In the genomic region with DNA sequence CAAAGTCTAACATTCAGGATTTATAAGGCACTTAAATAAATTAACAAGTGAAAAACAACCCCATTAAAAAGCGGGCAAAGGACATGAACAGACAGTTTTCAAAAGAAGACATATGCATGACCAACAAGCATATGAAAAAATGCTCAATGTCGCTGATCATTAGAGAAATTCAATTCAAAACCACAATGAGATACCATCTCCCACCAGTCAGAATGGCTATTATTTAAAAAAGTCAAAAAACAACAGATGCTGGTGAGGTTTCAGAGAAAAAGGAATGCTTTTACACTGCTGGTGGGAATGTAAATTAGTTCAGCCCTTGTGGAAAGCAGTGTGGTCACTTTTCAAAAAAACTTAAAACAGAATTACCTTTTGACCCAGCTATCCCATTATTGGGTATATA, we compare ENCODE assay signal across 22 cellular contexts.
A peak's percentile ranks its signal among the peaks of the same experiment; 100 is the strongest.
DNase-seq lines count a peak whose midpoint lies in the region; ATAC-seq, FAIRE-seq and TF ChIP-seq lines count a peak whose summit lies in the region.
"Had no signal": no experiment of that assay in that cellular context is flagged by ENCODE, and none has a peak within 500 bp of the region (broad histone marks: within the 10 kb centered on the region; RNA-seq: fewer than 3 reads in every experiment).

No MANE protein-coding gene starts in this region.

- CTCF ChIA-PET in IMR-90 (lab: Yijun Ruan, JAX): no interaction called here

- intact Hi-C loops in IMR-90 (cut with micrococcal nuclease) (loop anchor here (2.0 kb wide), 2 partner anchors 39 to 61 kb away; partner anchors contain the start of gene BDKRB2), psoas muscle (cut with DNase I) (no loop called here), left lung (cut with DNase I) (no loop called here)

- H2AK5ac ChIP-seq in IMR-90 (ENCODE audit: low read depth, low read length): no peak overlapping the region

- no peak for FAIRE-seq in astrocyte (lab: Jason Lieb, UNC)
- FAIRE-seq: A204.1, G401.6, GM12891, GM18507, H54, K562 had no signal

- H3K4me1 Mint-ChIP-seq in astrocyte (ENCODE audit: low read depth, unreplicated experiment) (peaks cover 15% of the 10 kb centered on the region), osteocyte (ENCODE audit: unreplicated experiment) (peaks cover 33% of the 10 kb centered on the region)
- no peaks in the 10 kb centered on the region for H3K4me1 Mint-ChIP-seq in natural killer cell treated with Interleukin-12 subunit alpha and Interleukin-12 subunit beta and Interleukin-15 and Interleukin-18, amount 100 ng/mL, for 72 hours (ENCODE audit: low read depth in 2 of 2)
- H3K4me1 Mint-ChIP-seq: CD14-positive monocyte, GM23338 had no signal

- H3K9me3 ChIP-seq in IMR-90 (ENCODE audit: control insufficient read depth, insufficient read depth, low read length): no peaks in the 10 kb centered on the region
- no peaks in the 10 kb centered on the region for H3K9me3 ChIP-seq in astrocyte (ENCODE audit: insufficient read depth, low read depth, low read length)
- peaks cover 8% of the 10 kb centered on the region for H3K9me3 ChIP-seq in psoas muscle
- H3K9me3 ChIP-seq in left lung: no peaks in the 10 kb centered on the region

- TF ChIP-seq CTCF in IMR-90 (conservative IDR thresholded peaks at IDR 0.05; ENCODE audit: low read depth, low read length) (no peak), astrocyte (IDR thresholded peaks at IDR 0.05; ENCODE audit: insufficient read depth, low read depth, low read length) (no peak), osteocyte (IDR thresholded peaks at IDR 0.05) (no peak), psoas muscle (IDR thresholded peaks at IDR 0.05) (no peak), left lung (IDR thresholded peaks at IDR 0.05) (no peak)

- H3K27me3 Mint-ChIP-seq in astrocyte (ENCODE audit: low read depth, unreplicated experiment) (peaks cover 2% of the 10 kb centered on the region), osteocyte (ENCODE audit: unreplicated experiment) (no peaks in the 10 kb centered on the region)
- peaks cover 14 to 35% of the 10 kb centered on the region in 2 donors for H3K27me3 Mint-ChIP-seq in natural killer cell treated with Interleukin-12 subunit alpha and Interleukin-12 subunit beta and Interleukin-15 and Interleukin-18, amount 100 ng/mL, for 72 hours

- H3K23ac ChIP-seq in IMR-90 (ENCODE audit: low read depth, low read length): no peak overlapping the region

- WGBS in IMR-90 (ENCODE audit: extremely low coverage in 2 of 2, insufficient read length in 1 of 2), 2 experiments: no CpG with 5 or more reads among the region's 2 CpGs
- 89 to 96% (median 96%) methylated on average over 2 of the region's 2 CpGs for WGBS in psoas muscle, 3 donors

- H3K4me3 ChIP-seq in IMR-90 (ENCODE audit: insufficient read depth, low read depth, low read length) (no peak overlapping the region), astrocyte (ENCODE audit: insufficient read depth, low read depth, low read length) (no peak overlapping the region), psoas muscle (no peak overlapping the region), left lung (no peak overlapping the region)
- H3K4me3 ChIP-seq: BLaER1, GM23338, K562 had no signal

- H2AK9ac ChIP-seq in IMR-90 (replicated peaks; ENCODE audit: low read depth, low read length, poor library complexity): no peak overlapping the region

- no peak for TF ChIP-seq POLR2A in IMR-90 (IDR thresholded peaks at IDR 0.05; ENCODE audit: low read depth, low read length)

- H3K79me1 ChIP-seq in IMR-90 (ENCODE audit: low read depth in 1 of 2, low read length in 2 of 2): no peaks in the 10 kb centered on the region

- H4K20me1 ChIP-seq in IMR-90 (ENCODE audit: insufficient read depth, low read length): no peaks in the 10 kb centered on the region
- no peaks in the 10 kb centered on the region for H4K20me1 ChIP-seq in astrocyte (ENCODE audit: insufficient read depth, low read length)
- H4K20me1 ChIP-seq: BLaER1 had no signal

- no peak for TF ChIP-seq RAD21 in IMR-90 (IDR thresholded peaks at IDR 0.05; ENCODE audit: low read length)

- ATAC-seq in IMR-90 (ENCODE audit: low read depth) (no peak), psoas muscle (no peak), left lung (no peak)
- no peak for ATAC-seq in natural killer cell treated with Interleukin-12 subunit alpha and Interleukin-12 subunit beta and Interleukin-15 and Interleukin-18, amount 100 ng/mL, for 72 hours
- ATAC-seq: GM23338, K562 had no signal

- no peak overlapping the region for H3K56ac ChIP-seq in IMR-90 (ENCODE audit: extremely low read depth, insufficient read depth, low read length)

- H3K4me2 ChIP-seq in IMR-90 (ENCODE audit: low read depth, low read length) (no peak overlapping the region), astrocyte (ENCODE audit: low read length) (no peak overlapping the region)
- H3K4me2 ChIP-seq: BLaER1, GM23338 had no signal

- H3K14ac ChIP-seq in IMR-90 (replicated peaks; ENCODE audit: low read depth, low read length): no peak overlapping the region

- H3K4me3 Mint-ChIP-seq in astrocyte (ENCODE audit: unreplicated experiment): no peak overlapping the region
- H3K4me3 Mint-ChIP-seq in osteocyte (ENCODE audit: unreplicated experiment): no peak overlapping the region
- H3K4me3 Mint-ChIP-seq in natural killer cell treated with Interleukin-12 subunit alpha and Interleukin-12 subunit beta and Interleukin-15 and Interleukin-18, amount 100 ng/mL, for 72 hours: no peak overlapping the region
- H3K4me3 Mint-ChIP-seq: CD14-positive monocyte; CD4-positive, alpha-beta memory T cell; GM23338 had no signal

- no peak overlapping the region for H3K27ac ChIP-seq in IMR-90 (ENCODE audit: insufficient read depth, low read length)
- no peak overlapping the region for H3K27ac ChIP-seq in astrocyte (ENCODE audit: low read depth, low read length)
- H3K27ac ChIP-seq in psoas muscle: no peak overlapping the region
- no peak overlapping the region for H3K27ac ChIP-seq in left lung
- H3K27ac ChIP-seq: BLaER1, HL-60 had no signal

- H2AFZ ChIP-seq in IMR-90 (replicated peaks; ENCODE audit: low read length, poor library complexity) (no peak overlapping the region), astrocyte (ENCODE audit: low read depth, low read length) (no peak overlapping the region)
- H2AFZ ChIP-seq: GM23338 had no signal

- H3K9ac ChIP-seq in IMR-90 (ENCODE audit: low read depth, low read length) (no peak overlapping the region), astrocyte (ENCODE audit: low read length) (no peak overlapping the region)
- H3K9ac ChIP-seq: BLaER1 had no signal

- H3K4me1 ChIP-seq in IMR-90 (ENCODE audit: control insufficient read depth, insufficient read depth, low read length): peaks cover 20% of the 10 kb centered on the region
- H3K4me1 ChIP-seq in astrocyte (ENCODE audit: insufficient read depth, low read length): peaks cover 17% of the 10 kb centered on the region
- H3K4me1 ChIP-seq in psoas muscle: no peaks in the 10 kb centered on the region
- no peaks in the 10 kb centered on the region for H3K4me1 ChIP-seq in left lung

- H3K18ac ChIP-seq in IMR-90 (ENCODE audit: low read depth, low read length): no peak overlapping the region

- H2BK5ac ChIP-seq in IMR-90 (ENCODE audit: low read depth, low read length, poor library complexity, severe bottlenecking): peak overlapping the region; percentile 62

- H4K5ac ChIP-seq in IMR-90 (ENCODE audit: low read depth, low read length): no peak overlapping the region

- 0 out of 2 replicates have a peak overlapping the region, but pooled peaks have one; percentile 11 for H2BK20ac ChIP-seq in IMR-90 (ENCODE audit: low read depth, low read length)

- dilution Hi-C loops in IMR-90 (cut with HindIII; ENCODE audit: low sequenced_read_pairs, unreplicated experiment): no loop called here

- no peak overlapping the region for H4K91ac ChIP-seq in IMR-90 (ENCODE audit: insufficient read depth, low read depth, low read length)

- H3K9me3 Mint-ChIP-seq in astrocyte (ENCODE audit: unreplicated experiment): peaks cover 3% of the 10 kb centered on the region
- peaks cover 18% of the 10 kb centered on the region for H3K9me3 Mint-ChIP-seq in osteocyte (ENCODE audit: unreplicated experiment)
- H3K9me3 Mint-ChIP-seq in natural killer cell treated with Interleukin-12 subunit alpha and Interleukin-12 subunit beta and Interleukin-15 and Interleukin-18, amount 100 ng/mL, for 72 hours: peaks cover 3% of the 10 kb centered on the region

- H3K4ac ChIP-seq in IMR-90 (ENCODE audit: low read depth, low read length): no peak overlapping the region

- no peak overlapping the region for H4K8ac ChIP-seq in IMR-90 (ENCODE audit: low read depth in 2 of 2, low read length in 2 of 2)

- H3K27me3 ChIP-seq in IMR-90 (ENCODE audit: control insufficient read depth, insufficient read depth, low read length): no peaks in the 10 kb centered on the region
- H3K27me3 ChIP-seq in astrocyte (ENCODE audit: insufficient read depth, low read length): no peaks in the 10 kb centered on the region
- H3K27me3 ChIP-seq in psoas muscle (ENCODE audit: insufficient read depth in 3 of 3, low read length in 2 of 3): no peaks in the 10 kb centered on the region
- no peaks in the 10 kb centered on the region for H3K27me3 ChIP-seq in left lung
- H3K27me3 ChIP-seq: BLaER1 had no signal

- H2BK120ac ChIP-seq in IMR-90 (ENCODE audit: low read depth, low read length): peak overlapping the region; percentile 31; the same call in 1 of the 2 replicates

- DNase-seq in EH (ENCODE audit: low read depth): peak; percentile 83
- no peak for DNase-seq in IMR-90
- DNase-seq in astrocyte (ENCODE audit: low read depth): peak; percentile 73
- no peak for DNase-seq in osteocyte (ENCODE audit: extremely low spot score, unreplicated experiment)
- DNase-seq in psoas muscle: no peak
- DNase-seq in left lung: no peak
- no peak for DNase-seq in natural killer cell treated with Interleukin-12 subunit alpha and Interleukin-12 subunit beta and Interleukin-15 and Interleukin-18, amount 100 ng/mL, for 72 hours (ENCODE audit: low spot score)
- DNase-seq in T-helper 2 cell: no peak
- DNase-seq: ACHN; CD4-positive, alpha-beta memory T cell; DMS79 treated with DMSO at 0.1 percent for 48 hours; HCEC 1CT had no signal

- POLR2A ChIA-PET in IMR-90 (lab: Charles Lee; ENCODE audit: unreplicated experiment): no interaction called here

- H3K9me1 ChIP-seq in IMR-90 (ENCODE audit: insufficient read depth, low read length): peaks cover 11% of the 10 kb centered on the region; the same call in 1 of the 2 replicates

- H3K36me3 Mint-ChIP-seq in astrocyte (ENCODE audit: low read depth, unreplicated experiment) (no peaks in the 10 kb centered on the region), osteocyte (ENCODE audit: unreplicated experiment) (peaks cover 8% of the 10 kb centered on the region)
- H3K36me3 Mint-ChIP-seq in natural killer cell treated with Interleukin-12 subunit alpha and Interleukin-12 subunit beta and Interleukin-15 and Interleukin-18, amount 100 ng/mL, for 72 hours: no peaks in the 10 kb centered on the region
- H3K36me3 Mint-ChIP-seq: CD14-positive monocyte; CD4-positive, alpha-beta memory T cell had no signal

- in situ Hi-C loops in IMR-90 (cut with MboI; ENCODE audit: low sequenced_read_pairs): no loop called here

- BruUV-seq in IMR-90 (replicated peaks; lab: Mats Ljungman, UMichigan): no TSS peak

- H3K79me2 ChIP-seq in astrocyte (ENCODE audit: insufficient read depth, low read length): no peaks in the 10 kb centered on the region

- no peaks in the 10 kb centered on the region for H3K36me3 ChIP-seq in IMR-90 (ENCODE audit: control insufficient read depth, insufficient read depth, low read length)
- H3K36me3 ChIP-seq in astrocyte (ENCODE audit: insufficient read depth, low read length): no peaks in the 10 kb centered on the region
- no peaks in the 10 kb centered on the region for H3K36me3 ChIP-seq in psoas muscle (ENCODE audit: insufficient read depth in 1 of 2, low read depth in 1 of 2)
- H3K36me3 ChIP-seq in left lung: no peaks in the 10 kb centered on the region
- H3K36me3 ChIP-seq: BLaER1 had no signal

- H2BK15ac ChIP-seq in IMR-90 (ENCODE audit: low read depth, low read length): 0 out of 3 replicates have a peak overlapping the region, but pooled peaks have one; percentile 79

- no peak overlapping the region for H3K27ac Mint-ChIP-seq in astrocyte (ENCODE audit: unreplicated experiment)
- peak overlapping the region; percentile 45 for H3K27ac Mint-ChIP-seq in osteocyte (ENCODE audit: unreplicated experiment)
- H3K27ac Mint-ChIP-seq in natural killer cell treated with Interleukin-12 subunit alpha and Interleukin-12 subunit beta and Interleukin-15 and Interleukin-18, amount 100 ng/mL, for 72 hours: no peak overlapping the region
- H3K27ac Mint-ChIP-seq: CD14-positive monocyte; CD4-positive, alpha-beta memory T cell; GM23338 had no signal

Comparison
In these comparisons a context has a peak if more than half of its experiments do, and no peak if none do; other contexts are left out.
1. DNase-seq: peak in EH (single experiment) and astrocyte (single experiment); none in IMR-90 (single experiment), osteocyte (single experiment), psoas muscle (0 of 2), left lung (0 of 2), natural killer cell treated with Interleukin-12 subunit alpha and Interleukin-12 subunit beta and Interleukin-15 and Interleukin-18, amount 100 ng/mL, for 72 hours (single experiment) and T-helper 2 cell (0 of 5).